1 cellular context compared by ENCODE assay signal in genomic region chr15:79310985-79311900, GRCh38.
TF ChIP-seq lines count a peak whose summit lies in the region.

TMED3 (plus strand) TSS chr15:79311112; CDS start chr15:79311250, 138 bp downstream.

TF ChIP-seq in WTC11, 78 proteins besides CTCF, POLR2A, EP300 and RAD21 (continued from another document and continues in another):
- TF ChIP-seq GRHL2 (CRISPR knock-in tag; IDR thresholded peaks at IDR 0.05; ENCODE audit: insufficient replicate concordance, severe bottlenecking), result no peak
- no peak for TF ChIP-seq ZNF416 (CRISPR knock-in tag; IDR thresholded peaks at IDR 0.05)
- no peak for TF ChIP-seq NR1H2 (CRISPR knock-in tag; IDR thresholded peaks at IDR 0.05)
- no peak for TF ChIP-seq ZNF317 (CRISPR knock-in tag; IDR thresholded peaks at IDR 0.05; ENCODE audit: borderline replicate concordance, low read depth)
- 0 out of 2 replicates have a peak, but pooled peaks have one; percentile 29 for TF ChIP-seq E2F5 (CRISPR knock-in tag; IDR thresholded peaks at IDR 0.05)
- peak; percentile 47; the same call in 1 of the 2 replicates for TF ChIP-seq TEAD1 (CRISPR knock-in tag; IDR thresholded peaks at IDR 0.05)
- no peak for TF ChIP-seq ZNF423 (CRISPR knock-in tag; IDR thresholded peaks at IDR 0.05)
- TF ChIP-seq MAX (CRISPR knock-in tag; IDR thresholded peaks at IDR 0.05), result peak; percentile 52; the same call in 1 of the 2 replicates
- TF ChIP-seq, protein P1, sequence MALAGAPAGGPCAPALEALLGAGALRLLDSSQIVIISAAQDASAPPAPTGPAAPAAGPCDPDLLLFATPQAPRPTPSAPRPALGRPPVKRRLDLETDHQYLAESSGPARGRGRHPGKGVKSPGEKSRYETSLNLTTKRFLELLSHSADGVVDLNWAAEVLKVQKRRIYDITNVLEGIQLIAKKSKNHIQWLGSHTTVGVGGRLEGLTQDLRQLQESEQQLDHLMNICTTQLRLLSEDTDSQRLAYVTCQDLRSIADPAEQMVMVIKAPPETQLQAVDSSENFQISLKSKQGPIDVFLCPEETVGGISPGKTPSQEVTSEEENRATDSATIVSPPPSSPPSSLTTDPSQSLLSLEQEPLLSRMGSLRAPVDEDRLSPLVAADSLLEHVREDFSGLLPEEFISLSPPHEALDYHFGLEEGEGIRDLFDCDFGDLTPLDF (CRISPR knock-in tag; IDR thresholded peaks at IDR 0.05), result 0 out of 2 replicates have a peak, but pooled peaks have one; percentile 60
- TF ChIP-seq, protein P2, sequence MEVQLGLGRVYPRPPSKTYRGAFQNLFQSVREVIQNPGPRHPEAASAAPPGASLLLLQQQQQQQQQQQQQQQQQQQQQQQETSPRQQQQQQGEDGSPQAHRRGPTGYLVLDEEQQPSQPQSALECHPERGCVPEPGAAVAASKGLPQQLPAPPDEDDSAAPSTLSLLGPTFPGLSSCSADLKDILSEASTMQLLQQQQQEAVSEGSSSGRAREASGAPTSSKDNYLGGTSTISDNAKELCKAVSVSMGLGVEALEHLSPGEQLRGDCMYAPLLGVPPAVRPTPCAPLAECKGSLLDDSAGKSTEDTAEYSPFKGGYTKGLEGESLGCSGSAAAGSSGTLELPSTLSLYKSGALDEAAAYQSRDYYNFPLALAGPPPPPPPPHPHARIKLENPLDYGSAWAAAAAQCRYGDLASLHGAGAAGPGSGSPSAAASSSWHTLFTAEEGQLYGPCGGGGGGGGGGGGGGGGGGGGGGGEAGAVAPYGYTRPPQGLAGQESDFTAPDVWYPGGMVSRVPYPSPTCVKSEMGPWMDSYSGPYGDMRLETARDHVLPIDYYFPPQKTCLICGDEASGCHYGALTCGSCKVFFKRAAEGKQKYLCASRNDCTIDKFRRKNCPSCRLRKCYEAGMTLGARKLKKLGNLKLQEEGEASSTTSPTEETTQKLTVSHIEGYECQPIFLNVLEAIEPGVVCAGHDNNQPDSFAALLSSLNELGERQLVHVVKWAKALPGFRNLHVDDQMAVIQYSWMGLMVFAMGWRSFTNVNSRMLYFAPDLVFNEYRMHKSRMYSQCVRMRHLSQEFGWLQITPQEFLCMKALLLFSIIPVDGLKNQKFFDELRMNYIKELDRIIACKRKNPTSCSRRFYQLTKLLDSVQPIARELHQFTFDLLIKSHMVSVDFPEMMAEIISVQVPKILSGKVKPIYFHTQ (CRISPR knock-in tag; IDR thresholded peaks at IDR 0.05), result no peak
- TF ChIP-seq CBFB (CRISPR knock-in tag; IDR thresholded peaks at IDR 0.05; ENCODE audit: low read depth), result no peak
- TF ChIP-seq ERG (CRISPR knock-in tag; IDR thresholded peaks at IDR 0.05), result no peak
- no peak for TF ChIP-seq KAT7 (CRISPR knock-in tag; IDR thresholded peaks at IDR 0.05; ENCODE audit: borderline replicate concordance)
- TF ChIP-seq MLX (CRISPR knock-in tag; IDR thresholded peaks at IDR 0.05), result no peak
- TF ChIP-seq GABPB1 (CRISPR knock-in tag; IDR thresholded peaks at IDR 0.05), result peak; percentile 54
- TF ChIP-seq SOX15 (CRISPR knock-in tag; IDR thresholded peaks at IDR 0.05), result no peak
- 0 out of 2 replicates have a peak, but pooled peaks have one; percentile 27 for TF ChIP-seq ELF4 (CRISPR knock-in tag; IDR thresholded peaks at IDR 0.05; ENCODE audit: low read depth)
- TF ChIP-seq ZNF121 (CRISPR knock-in tag; IDR thresholded peaks at IDR 0.05), result no peak
- no peak; the same call in 1 of the 2 replicates for TF ChIP-seq SP1 (CRISPR knock-in tag; conservative IDR thresholded peaks at IDR 0.05)
- peak; percentile 63; the same call in 1 of the 2 replicates for TF ChIP-seq RELA (CRISPR knock-in tag; IDR thresholded peaks at IDR 0.05; ENCODE audit: borderline replicate concordance)
- no peak for TF ChIP-seq ZNF396 (CRISPR knock-in tag; IDR thresholded peaks at IDR 0.05; ENCODE audit: borderline replicate concordance)
- no peak for TF ChIP-seq NFATC4 (CRISPR knock-in tag; IDR thresholded peaks at IDR 0.05)
- TF ChIP-seq ZNF232 (CRISPR knock-in tag; IDR thresholded peaks at IDR 0.05), result peak; percentile 91; the same call in 1 of the 2 replicates
- TF ChIP-seq FOXP1 (CRISPR knock-in tag; IDR thresholded peaks at IDR 0.05; ENCODE audit: borderline replicate concordance), result peak; percentile 80; the same call in 1 of the 2 replicates
- TF ChIP-seq, protein P3, sequence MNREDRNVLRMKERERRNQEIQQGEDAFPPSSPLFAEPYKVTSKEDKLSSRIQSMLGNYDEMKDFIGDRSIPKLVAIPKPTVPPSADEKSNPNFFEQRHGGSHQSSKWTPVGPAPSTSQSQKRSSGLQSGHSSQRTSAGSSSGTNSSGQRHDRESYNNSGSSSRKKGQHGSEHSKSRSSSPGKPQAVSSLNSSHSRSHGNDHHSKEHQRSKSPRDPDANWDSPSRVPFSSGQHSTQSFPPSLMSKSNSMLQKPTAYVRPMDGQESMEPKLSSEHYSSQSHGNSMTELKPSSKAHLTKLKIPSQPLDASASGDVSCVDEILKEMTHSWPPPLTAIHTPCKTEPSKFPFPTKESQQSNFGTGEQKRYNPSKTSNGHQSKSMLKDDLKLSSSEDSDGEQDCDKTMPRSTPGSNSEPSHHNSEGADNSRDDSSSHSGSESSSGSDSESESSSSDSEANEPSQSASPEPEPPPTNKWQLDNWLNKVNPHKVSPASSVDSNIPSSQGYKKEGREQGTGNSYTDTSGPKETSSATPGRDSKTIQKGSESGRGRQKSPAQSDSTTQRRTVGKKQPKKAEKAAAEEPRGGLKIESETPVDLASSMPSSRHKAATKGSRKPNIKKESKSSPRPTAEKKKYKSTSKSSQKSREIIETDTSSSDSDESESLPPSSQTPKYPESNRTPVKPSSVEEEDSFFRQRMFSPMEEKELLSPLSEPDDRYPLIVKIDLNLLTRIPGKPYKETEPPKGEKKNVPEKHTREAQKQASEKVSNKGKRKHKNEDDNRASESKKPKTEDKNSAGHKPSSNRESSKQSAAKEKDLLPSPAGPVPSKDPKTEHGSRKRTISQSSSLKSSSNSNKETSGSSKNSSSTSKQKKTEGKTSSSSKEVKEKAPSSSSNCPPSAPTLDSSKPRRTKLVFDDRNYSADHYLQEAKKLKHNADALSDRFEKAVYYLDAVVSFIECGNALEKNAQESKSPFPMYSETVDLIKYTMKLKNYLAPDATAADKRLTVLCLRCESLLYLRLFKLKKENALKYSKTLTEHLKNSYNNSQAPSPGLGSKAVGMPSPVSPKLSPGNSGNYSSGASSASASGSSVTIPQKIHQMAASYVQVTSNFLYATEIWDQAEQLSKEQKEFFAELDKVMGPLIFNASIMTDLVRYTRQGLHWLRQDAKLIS (CRISPR knock-in tag; IDR thresholded peaks at IDR 0.05; ENCODE audit: borderline replicate concordance), result no peak
- TF ChIP-seq JUN (CRISPR knock-in tag; IDR thresholded peaks at IDR 0.05), result 0 out of 2 replicates have a peak, but pooled peaks have one; percentile 25
- no peak for TF ChIP-seq ATF3 (CRISPR knock-in tag; conservative IDR thresholded peaks at IDR 0.05)
- no peak for TF ChIP-seq ZNF138 (CRISPR knock-in tag; conservative IDR thresholded peaks at IDR 0.05)
- TF ChIP-seq ZNF263 (CRISPR knock-in tag; IDR thresholded peaks at IDR 0.05; ENCODE audit: low read depth), result no peak
- TF ChIP-seq TP53 (CRISPR knock-in tag; IDR thresholded peaks at IDR 0.05), result no peak
- TF ChIP-seq PREB (CRISPR knock-in tag; IDR thresholded peaks at IDR 0.05; ENCODE audit: borderline replicate concordance), result 0 out of 2 replicates have a peak, but pooled peaks have one; percentile 60
- no peak for TF ChIP-seq NR2C2 (CRISPR knock-in tag; IDR thresholded peaks at IDR 0.05)
- no peak for TF ChIP-seq HMGA2 (CRISPR knock-in tag; IDR thresholded peaks at IDR 0.05)
- TF ChIP-seq USF1 (CRISPR knock-in tag; IDR thresholded peaks at IDR 0.05), result no peak
- TF ChIP-seq, protein P4, sequence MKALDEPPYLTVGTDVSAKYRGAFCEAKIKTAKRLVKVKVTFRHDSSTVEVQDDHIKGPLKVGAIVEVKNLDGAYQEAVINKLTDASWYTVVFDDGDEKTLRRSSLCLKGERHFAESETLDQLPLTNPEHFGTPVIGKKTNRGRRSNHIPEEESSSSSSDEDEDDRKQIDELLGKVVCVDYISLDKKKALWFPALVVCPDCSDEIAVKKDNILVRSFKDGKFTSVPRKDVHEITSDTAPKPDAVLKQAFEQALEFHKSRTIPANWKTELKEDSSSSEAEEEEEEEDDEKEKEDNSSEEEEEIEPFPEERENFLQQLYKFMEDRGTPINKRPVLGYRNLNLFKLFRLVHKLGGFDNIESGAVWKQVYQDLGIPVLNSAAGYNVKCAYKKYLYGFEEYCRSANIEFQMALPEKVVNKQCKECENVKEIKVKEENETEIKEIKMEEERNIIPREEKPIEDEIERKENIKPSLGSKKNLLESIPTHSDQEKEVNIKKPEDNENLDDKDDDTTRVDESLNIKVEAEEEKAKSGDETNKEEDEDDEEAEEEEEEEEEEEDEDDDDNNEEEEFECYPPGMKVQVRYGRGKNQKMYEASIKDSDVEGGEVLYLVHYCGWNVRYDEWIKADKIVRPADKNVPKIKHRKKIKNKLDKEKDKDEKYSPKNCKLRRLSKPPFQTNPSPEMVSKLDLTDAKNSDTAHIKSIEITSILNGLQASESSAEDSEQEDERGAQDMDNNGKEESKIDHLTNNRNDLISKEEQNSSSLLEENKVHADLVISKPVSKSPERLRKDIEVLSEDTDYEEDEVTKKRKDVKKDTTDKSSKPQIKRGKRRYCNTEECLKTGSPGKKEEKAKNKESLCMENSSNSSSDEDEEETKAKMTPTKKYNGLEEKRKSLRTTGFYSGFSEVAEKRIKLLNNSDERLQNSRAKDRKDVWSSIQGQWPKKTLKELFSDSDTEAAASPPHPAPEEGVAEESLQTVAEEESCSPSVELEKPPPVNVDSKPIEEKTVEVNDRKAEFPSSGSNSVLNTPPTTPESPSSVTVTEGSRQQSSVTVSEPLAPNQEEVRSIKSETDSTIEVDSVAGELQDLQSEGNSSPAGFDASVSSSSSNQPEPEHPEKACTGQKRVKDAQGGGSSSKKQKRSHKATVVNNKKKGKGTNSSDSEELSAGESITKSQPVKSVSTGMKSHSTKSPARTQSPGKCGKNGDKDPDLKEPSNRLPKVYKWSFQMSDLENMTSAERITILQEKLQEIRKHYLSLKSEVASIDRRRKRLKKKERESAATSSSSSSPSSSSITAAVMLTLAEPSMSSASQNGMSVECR (CRISPR knock-in tag; IDR thresholded peaks at IDR 0.05; ENCODE audit: borderline replicate concordance), result peak; percentile 21; the same call in 1 of the 2 replicates
- TF ChIP-seq FOXJ3 (CRISPR knock-in tag; IDR thresholded peaks at IDR 0.05; ENCODE audit: borderline replicate concordance), result no peak
- no peak for TF ChIP-seq ZNF671 (CRISPR knock-in tag; IDR thresholded peaks at IDR 0.05)
- no peak for TF ChIP-seq ATF6 (CRISPR knock-in tag; IDR thresholded peaks at IDR 0.05)
